In the genomic region with DNA sequence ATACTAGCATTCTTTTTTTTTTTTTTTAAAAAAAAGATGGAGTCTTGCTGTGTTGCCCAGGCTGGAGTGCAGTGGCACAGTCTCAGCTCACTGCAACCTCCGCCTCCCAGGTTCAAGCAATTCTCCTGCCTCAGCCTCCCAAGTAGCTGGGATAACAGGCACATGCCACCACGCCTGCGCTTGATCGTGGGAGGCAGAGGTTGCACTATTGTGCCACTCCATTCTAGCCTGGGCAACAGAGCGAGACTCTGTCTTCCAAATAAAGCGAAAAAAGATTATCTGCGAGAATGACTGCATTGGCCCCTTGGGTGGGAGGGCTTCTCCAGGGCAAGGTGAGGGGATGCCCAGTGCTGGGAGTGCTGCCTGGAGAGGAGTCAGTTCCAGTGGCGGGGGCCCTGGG, we compare ENCODE assay signal across 6 cellular contexts.
A peak's percentile ranks its signal among the peaks of the same experiment; 100 is the strongest.
DNase-seq lines count a peak whose midpoint lies in the region; ATAC-seq and TF ChIP-seq lines count a peak whose summit lies in the region.
"Not testable (repeated sequence)": the region's sequence is repeated elsewhere in the genome, so short reads cannot be mapped to it uniquely, and the experiment has no call there.

No MANE protein-coding gene starts in this region.

- not testable (repeated sequence) for H3K14ac ChIP-seq in H9 (ENCODE audit: insufficient read depth, low read length)

- not testable (repeated sequence) for H4K20me1 ChIP-seq in H9 (ENCODE audit: control insufficient read depth, insufficient read depth, insufficient read length)

- not testable (repeated sequence) for H3K4me1 Mint-ChIP-seq in H9; osteocyte (ENCODE audit: unreplicated experiment)

- not testable (repeated sequence) for H3K9ac ChIP-seq in H9 (ENCODE audit: extremely low read depth, insufficient read length, low read length)

- H2AK5ac ChIP-seq in H9 (ENCODE audit: insufficient read length, low read length): not testable (repeated sequence)

- H3K23ac ChIP-seq in H9 (ENCODE audit: insufficient read length, low read depth, low read length): not testable (repeated sequence)

- not testable (repeated sequence) for H3K27ac ChIP-seq in H9 (ENCODE audit: insufficient read length, low read depth, low read length)

- not testable (repeated sequence) for H4K5ac ChIP-seq in H9 (ENCODE audit: insufficient read length, low read depth, low read length)

- not testable (repeated sequence) for DNase-seq in H9
- DNase-seq in activated CD4-positive, CD25-positive, alpha-beta regulatory T cell treated with anti-CD3 and anti-CD28 coated beads, Interleukin-2, amount 50 U/mL, for 72 hours: peak; percentile 46
- peak; percentile 64 for DNase-seq in activated effector memory CD4-positive, alpha-beta T cell treated with anti-CD3 and anti-CD28 coated beads, Interleukin-2, amount 50 U/mL, for 16 hours
- DNase-seq in Right ventricle myocardium inferior (ENCODE audit: missing footprints): peak; percentile 68
- DNase-seq in mesenteric fat pad (ENCODE audit: low spot score): peak; percentile 93
- peak; percentile 88 for DNase-seq in osteocyte (ENCODE audit: extremely low spot score, unreplicated experiment)

- not testable (repeated sequence) for H2BK120ac ChIP-seq in H9 (ENCODE audit: low read depth, low read length, poor library complexity, severe bottlenecking)

- not testable (repeated sequence) for H3K79me2 ChIP-seq in H9 (ENCODE audit: insufficient read depth, low read length)

- H3K36me3 Mint-ChIP-seq in H9 (ENCODE audit: insufficient read depth in 1 of 3, low read depth in 3 of 3) (peaks cover 4 to 13% (median 7%) of the 10 kb centered on the region in 3 experiments), osteocyte (ENCODE audit: unreplicated experiment) (peaks cover 11% of the 10 kb centered on the region)

- H2BK5ac ChIP-seq in H9 (ENCODE audit: insufficient read length, low read length): not testable (repeated sequence)

- not testable (repeated sequence) for H2AFZ ChIP-seq in H9 (ENCODE audit: low read length)

- H2BK20ac ChIP-seq in H9 (ENCODE audit: low read depth, low read length, poor library complexity, severe bottlenecking): not testable (repeated sequence)

- H3K18ac ChIP-seq in H9 (ENCODE audit: insufficient read length, low read depth, low read length): not testable (repeated sequence)

- H3T11ph ChIP-seq in H9 (ENCODE audit: low read length): not testable (repeated sequence)

- not testable (repeated sequence) for H3K9me3 ChIP-seq in H9 (ENCODE audit: control insufficient read depth, low read depth, low read length)

- H2BK12ac ChIP-seq in H9 (ENCODE audit: insufficient read length, low read depth, low read length): not testable (repeated sequence)

- not testable (repeated sequence) for H3K27me3 Mint-ChIP-seq in H9 (ENCODE audit: low read depth); osteocyte (ENCODE audit: unreplicated experiment)

- H3K4me1 ChIP-seq in H9 (ENCODE audit: insufficient read depth, low read length): not testable (repeated sequence)

- no CpG with 5 or more reads among the region's 8 CpGs for WGBS in H9 (ENCODE audit: extremely low coverage, insufficient read length, low lambda C conversion rate)

- not testable (repeated sequence) for ATAC-seq in Right ventricle myocardium inferior

- not testable (repeated sequence) for H3K4me3 Mint-ChIP-seq in H9; osteocyte (ENCODE audit: unreplicated experiment)

- not testable (repeated sequence) for H4K91ac ChIP-seq in H9 (ENCODE audit: insufficient read length, low read depth, low read length)

- not testable (repeated sequence) for H3K27me3 ChIP-seq in H9 (ENCODE audit: insufficient read depth, low read length)

- not testable (repeated sequence) for H3K4me2 ChIP-seq in H9 (ENCODE audit: insufficient read depth, insufficient read length, low read length)

- H3K56ac ChIP-seq in H9 (ENCODE audit: insufficient read length, low read depth, low read length): not testable (repeated sequence)

- TF ChIP-seq CTCF in H9 (conservative IDR thresholded peaks at IDR 0.05); osteocyte (IDR thresholded peaks at IDR 0.05): not testable (repeated sequence)

- not testable (repeated sequence) for H3K4ac ChIP-seq in H9 (ENCODE audit: low read depth, low read length)

- H4K8ac ChIP-seq in H9 (replicated peaks; ENCODE audit: insufficient read length, low read depth, low read length): not testable (repeated sequence)

- intact Hi-C loops in Right ventricle myocardium inferior (cut with DNase I): not testable (repeated sequence)

- peak overlapping the region in 2 of 3 experiments; percentile 57 to 73; a peak in 3 of 7 replicates for H3K27ac Mint-ChIP-seq in H9
- H3K27ac Mint-ChIP-seq in osteocyte (ENCODE audit: unreplicated experiment): not testable (repeated sequence)

- not testable (repeated sequence) for H2BK15ac ChIP-seq in H9 (ENCODE audit: low read depth, low read length)

- H3K9me3 Mint-ChIP-seq in H9; osteocyte (ENCODE audit: unreplicated experiment): not testable (repeated sequence)

- H3K79me1 ChIP-seq in H9 (ENCODE audit: insufficient read depth, low read depth, low read length, poor library complexity, severe bottlenecking): not testable (repeated sequence)

- H3K23me2 ChIP-seq in H9 (ENCODE audit: insufficient read length, low read depth, low read length, poor library complexity, severe bottlenecking): not testable (repeated sequence)
